ENCODE assay signal across 25 cellular contexts in genomic region chr15:40276927-40277326, GRCh38. TPM values are rescaled to one million over a fixed set of nuclear protein-coding genes. Genes with fewer than 3 reads are reported as not detected.
"Had no signal": no experiment of that assay in that cellular context is flagged by ENCODE, and none has a peak within 500 bp of the region (broad histone marks: within the 10 kb centered on the region; RNA-seq: fewer than 3 reads in every experiment).

No MANE protein-coding gene starts in this region.

- DNase-seq: activated CD4-positive, alpha-beta T cell treated with anti-CD3 and anti-CD28 coated beads for 4 hours; activated CD4-positive, alpha-beta T cell treated with anti-CD3 and anti-CD28 coated beads, Interleukin-2, amount 50 U/mL, for 48 hours; activated CD4-positive, CD25-positive, alpha-beta regulatory T cell; activated effector memory CD4-positive, alpha-beta T cell treated with Interleukin-2 at 50 U/mL for 16 hours; activated naive CD4-positive, alpha-beta T cell treated with anti-CD3 and anti-CD28 coated beads for 36 hours; activated T-cell treated with anti-CD3 and anti-CD28 coated beads, Interleukin-2, amount 50 U/mL, for 48 hours; cortex of kidney; effector CD4-positive, alpha-beta T cell; heart left ventricle; islet precursor cell; left colon; mesenchymal stem cell; posterior cingulate gyrus; stimulated activated CD4-positive, alpha-beta T cell treated with anti-CD3 and anti-CD28 coated beads, Interleukin-4, amount 100 ng/mL, for 1 hour; stimulated activated naive CD4-positive, alpha-beta T cell treated with Interleukin-2 at 50 U/mL for 16 hours; T1000; upper lobe of right lung had no signal

- H3K9me3 Mint-ChIP-seq: activated naive CD4-positive, alpha-beta T cell treated with anti-CD3 and anti-CD28 coated beads for 36 hours; T-helper 1 cell treated with Interleukin-12 subunit alpha and Interleukin-12 subunit beta and Interleukin-4 antibody, amounts not matched to agents 30 μg/mL and 1 μg/mL, for 36 hours had no signal

- H3K27ac Mint-ChIP-seq: activated naive CD4-positive, alpha-beta T cell treated with anti-CD3 and anti-CD28 coated beads for 36 hours; T-helper 1 cell treated with Interleukin-12 subunit alpha and Interleukin-12 subunit beta and Interleukin-4 antibody, amounts not matched to agents 30 μg/mL and 1 μg/mL, for 36 hours had no signal

- H3K4me3 Mint-ChIP-seq: activated naive CD4-positive, alpha-beta T cell treated with anti-CD3 and anti-CD28 coated beads for 36 hours; T-helper 1 cell treated with Interleukin-12 subunit alpha and Interleukin-12 subunit beta and Interleukin-4 antibody, amounts not matched to agents 30 μg/mL and 1 μg/mL, for 36 hours had no signal

- H3K27ac ChIP-seq: cardiac muscle cell, heart left ventricle, upper lobe of right lung had no signal

- ATAC-seq: heart left ventricle, left colon, mucosa of descending colon had no signal

RNA-seq across cellular contexts. Expression of gene ANKRD63, which starts 5.9 kb away (rescaled TPM):
- total RNA-seq: activated naive CD4-positive, alpha-beta T cell treated with anti-CD3 and anti-CD28 coated beads for 36 hours; epithelial cell of proximal tubule; fibroblast of villous mesenchyme; left colon; lower leg skin; omental fat pad; upper lobe of right lung had no signal

RNA-seq across cellular contexts. Expression of gene PLCB2, which starts 30.8 kb away (rescaled TPM):
- total RNA-seq: renal cortical epithelial cell had no signal

RNA-seq across cellular contexts. Expression of gene PAK6, which starts 38.1 kb away (rescaled TPM):
- total RNA-seq: activated naive CD4-positive, alpha-beta T cell treated with anti-CD3 and anti-CD28 coated beads for 36 hours had no signal
